ENCODE assay signal across 10 cellular contexts in genomic region chr2:69933254-69933828, GRCh38. TPM values are rescaled to one million over a fixed set of nuclear protein-coding genes. Genes with fewer than 3 reads are reported as not detected.
A peak's percentile ranks its signal among the peaks of the same experiment; 100 is the strongest.
DNase-seq lines count a peak whose midpoint lies in the region; TF ChIP-seq lines count a peak whose summit lies in the region.
"Had no signal": no experiment of that assay in that cellular context is flagged by ENCODE, and none has a peak within 500 bp of the region (broad histone marks: within the 10 kb centered on the region; RNA-seq: fewer than 3 reads in every experiment).

No MANE protein-coding gene starts in this region.

- TF ChIP-seq CTCF in brain microvascular endothelial cell (IDR thresholded peaks at IDR 0.05; ENCODE audit: low read depth, low read length, missing control alignments): no peak

- H2BK15ac ChIP-seq in mesenchymal stem cell (ENCODE audit: low read depth, poor library complexity, severe bottlenecking): no peak overlapping the region

- H2BK5ac ChIP-seq in mesenchymal stem cell (ENCODE audit: low read depth, low read length, poor library complexity, severe bottlenecking): no peak overlapping the region

- no peak overlapping the region for H2BK12ac ChIP-seq in mesenchymal stem cell (ENCODE audit: low read length in 2 of 2)

- DNase-seq in CD1c-positive myeloid dendritic cell (ENCODE audit: extremely low spot score) (peak; percentile 80), Kasumi-1 (lab: John Stamatoyannopoulos, UW) (peak; percentile 63 to 79), brain microvascular endothelial cell (no peak), mesenchymal stem cell (peak; percentile 18), NCI-H2107 treated with DMSO at 0.1 percent for 48 hours (lab: John Stamatoyannopoulos, UW; ENCODE audit: unreplicated experiment) (no peak), NCI-H748 treated with DMSO at 0.1 percent for 48 hours (lab: John Stamatoyannopoulos, UW) (no peak), hippocampal formation (lab: John Stamatoyannopoulos, UW) (no peak), SW 1271 (lab: John Stamatoyannopoulos, UW) (no peak)
- DNase-seq: activated CD8-positive, alpha-beta memory T cell treated with anti-CD3 and anti-CD28 coated beads, Interleukin-2, amount 50 U/mL, for 4 hours; NCI-H1436 treated with DMSO at 0.1 percent for 48 hours had no signal

- no peak overlapping the region for H3K4me2 ChIP-seq in mesenchymal stem cell (ENCODE audit: low read length, poor library complexity, severe bottlenecking)

- no peak overlapping the region for H2AFZ ChIP-seq in mesenchymal stem cell (ENCODE audit: low read depth, low read length)

- no peak overlapping the region for H3K18ac ChIP-seq in mesenchymal stem cell (ENCODE audit: low read depth in 1 of 2, low read length in 2 of 2)

- H3K4ac ChIP-seq in mesenchymal stem cell (ENCODE audit: low read depth in 1 of 2, low read length in 2 of 2): no peak overlapping the region

- H3K4me3 ChIP-seq in brain microvascular endothelial cell (ENCODE audit: low read depth, low read length) (no peak overlapping the region), mesenchymal stem cell (ENCODE audit: insufficient read depth in 1 of 2, low read depth in 1 of 2, low read length in 2 of 2) (no peak overlapping the region)

- no peak overlapping the region for H2AK5ac ChIP-seq in mesenchymal stem cell (ENCODE audit: low read length, severe bottlenecking)

- peaks cover 1% of the 10 kb centered on the region for H3K4me1 ChIP-seq in mesenchymal stem cell (ENCODE audit: control insufficient read depth, insufficient read depth, low read depth, low read length)

- H3K23ac ChIP-seq in mesenchymal stem cell (ENCODE audit: low read length in 2 of 2): no peak overlapping the region

- H3K9me3 ChIP-seq in mesenchymal stem cell (ENCODE audit: control insufficient read depth, low read length): no peaks in the 10 kb centered on the region

- H4K91ac ChIP-seq in mesenchymal stem cell (ENCODE audit: low read length): no peak overlapping the region

- in situ Hi-C loops in brain microvascular endothelial cell (cut with HindIII; ENCODE audit: low pct_ligation_motif_present, low sequenced_read_pairs): loop anchor here (25.0 kb wide), 1 partner anchor 154 kb away; the partner anchor contains the start of gene PCBP1

- H4K8ac ChIP-seq in mesenchymal stem cell (ENCODE audit: low read length): no peak overlapping the region

- H3K27me3 ChIP-seq in brain microvascular endothelial cell (replicated peaks) (no peaks in the 10 kb centered on the region), mesenchymal stem cell (ENCODE audit: control insufficient read depth in 1 of 2, insufficient read depth in 1 of 2, low read length in 2 of 2) (no peaks in the 10 kb centered on the region)

- H3K36me3 ChIP-seq in brain microvascular endothelial cell (replicated peaks) (peaks cover 29% of the 10 kb centered on the region), mesenchymal stem cell (ENCODE audit: control insufficient read depth in 1 of 2, insufficient read depth in 2 of 2, low read depth in 1 of 2, low read length in 2 of 2) (peaks cover 22 to 46% of the 10 kb centered on the region in 2 experiments)

- H3K9ac ChIP-seq in mesenchymal stem cell (ENCODE audit: low read length): peak overlapping the region; percentile 78

- no peak overlapping the region for H2BK120ac ChIP-seq in mesenchymal stem cell (ENCODE audit: low read depth, low read length)

- H3K27ac ChIP-seq in brain microvascular endothelial cell (peak overlapping the region; percentile 96), mesenchymal stem cell (ENCODE audit: low read length, poor library complexity, severe bottlenecking) (no peak overlapping the region)

- H3K79me1 ChIP-seq in mesenchymal stem cell (replicated peaks; ENCODE audit: low read length, poor library complexity, severe bottlenecking): peaks cover 4% of the 10 kb centered on the region

- no peak overlapping the region for H3K14ac ChIP-seq in mesenchymal stem cell (ENCODE audit: low read length in 2 of 2)

RNA-seq across cellular contexts. Expression of gene MXD1, which starts 18.4 kb away (rescaled TPM):
- 10.3 TPM for polyA plus RNA-seq in mesenchymal stem cell (2013, experiment 1 of 2)
- 10.3 TPM for polyA plus RNA-seq in mesenchymal stem cell (2013, experiment 2 of 2)

RNA-seq across cellular contexts. Expression of gene ASPRV1, which starts 28.1 kb away (rescaled TPM):
- polyA plus RNA-seq in mesenchymal stem cell (2013, experiment 1 of 2): 0.08 TPM
- polyA plus RNA-seq in mesenchymal stem cell (2013, experiment 2 of 2): 0.15 TPM

RNA-seq across cellular contexts. Expression of gene SNRNP27, which starts 39.6 kb away (rescaled TPM):
- 91.2 TPM for polyA plus RNA-seq in mesenchymal stem cell (2013, experiment 1 of 2)
- 89.1 TPM for polyA plus RNA-seq in mesenchymal stem cell (2013, experiment 2 of 2)

Comparison
In these comparisons a context has a peak if more than half of its experiments do, and no peak if none do; other contexts are left out.
1. DNase-seq: peak in CD1c-positive myeloid dendritic cell (single experiment), Kasumi-1 (2 of 2) and mesenchymal stem cell (single experiment); none in brain microvascular endothelial cell (single experiment), NCI-H2107 treated with DMSO at 0.1 percent for 48 hours (single experiment), NCI-H748 treated with DMSO at 0.1 percent for 48 hours (single experiment), hippocampal formation (0 of 2) and SW 1271 (0 of 2).